In the genomic region with DNA sequence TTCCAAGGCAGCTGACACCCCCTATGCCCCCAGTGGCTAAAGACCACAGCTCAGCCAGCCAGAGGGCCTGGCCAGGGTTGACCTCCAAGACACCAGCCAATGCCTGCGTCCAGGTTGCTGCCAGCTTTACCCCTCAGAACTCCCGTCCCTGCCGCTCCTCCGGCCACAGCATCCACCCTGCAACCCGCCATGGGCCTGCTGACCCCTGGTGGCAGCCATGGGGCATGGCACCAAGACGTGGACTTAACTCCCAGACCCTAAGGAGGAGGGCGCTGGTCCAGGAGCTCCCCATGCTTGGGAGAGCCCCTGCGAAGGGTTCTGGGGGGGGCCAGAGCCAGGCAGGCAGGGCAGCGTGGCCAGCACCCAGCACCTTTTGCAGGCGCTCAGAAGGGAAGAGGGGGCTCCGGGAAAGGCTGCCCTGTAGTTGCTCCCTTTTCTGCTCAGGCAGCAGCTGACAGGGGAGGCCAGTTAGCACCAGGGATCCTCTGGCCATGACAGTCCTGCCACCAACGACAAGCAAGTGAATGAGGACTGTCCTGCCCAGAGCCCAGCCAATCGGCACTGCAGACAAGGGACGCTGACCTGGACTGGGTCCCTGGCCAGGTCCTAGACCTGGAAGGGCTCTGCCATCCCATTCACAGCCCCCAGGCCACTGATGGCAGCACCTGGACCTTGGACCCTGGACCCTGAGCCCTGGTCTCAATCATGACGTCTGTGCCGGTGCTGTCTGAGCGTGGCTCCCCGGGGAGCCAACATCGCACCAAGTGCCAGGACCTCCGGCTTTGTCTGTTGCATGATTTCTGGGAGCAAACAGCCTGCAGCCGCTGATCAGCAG, we compare ENCODE assay signal across 9 cellular contexts.
DNase-seq lines count a peak whose midpoint lies in the region; FAIRE-seq and TF ChIP-seq lines count a peak whose summit lies in the region.
"Had no signal": no experiment of that assay in that cellular context is flagged by ENCODE, and none has a peak within 500 bp of the region (broad histone marks: within the 10 kb centered on the region; RNA-seq: fewer than 3 reads in every experiment).

No MANE protein-coding gene starts in this region.

- H3K27me3 ChIP-seq in ovary (no peaks in the 10 kb centered on the region), tibial nerve (peaks cover 0 to 28% of the 10 kb centered on the region in 2 donors)

- H3K36me3 ChIP-seq in ovary (no peaks in the 10 kb centered on the region), tibial nerve (no peaks in the 10 kb centered on the region)

- no peak overlapping the region for H3K4me3 ChIP-seq in ovary
- no peak overlapping the region for H3K4me3 ChIP-seq in tibial nerve

- intact Hi-C loops in ovary (cut with DNase I): loop anchor here in 3 of 4 donors (5.0 to 10.0 kb wide), 3 partner anchors 231 to 1094 kb away; a partner anchor contains a TSS

- peak; percentile 88 for FAIRE-seq in HTR-8/SVneo (lab: Jason Lieb, UNC)
- FAIRE-seq: islet of Langerhans had no signal

- TF ChIP-seq POLR2A in ovary (IDR thresholded peaks at IDR 0.05) (no peak), tibial nerve (IDR thresholded peaks at IDR 0.05) (no peak)

- TF ChIP-seq CTCF in ovary (IDR thresholded peaks at IDR 0.05): peak; percentile 61 to 78 (median 62)
- TF ChIP-seq CTCF in tibial nerve (IDR thresholded peaks at IDR 0.05): peak; percentile 75 to 93 (median 91)

- peak; percentile 63 for DNase-seq in NCI-H1436 (lab: John Stamatoyannopoulos, UW)
- DNase-seq in NCI-H1436 treated with DMSO at 0.1 percent for 48 hours (lab: John Stamatoyannopoulos, UW): no peak
- DNase-seq in HTR-8/SVneo (ENCODE audit: insufficient read length, low spot score): peak; percentile 79
- DNase-seq in RPMI8226: peak; percentile 80
- DNase-seq in activated T-helper 9 cell treated with anti-CD3 and anti-CD28 coated beads, Interleukin-2, amount 50 U/mL, for 16 hours (ENCODE audit: low read depth): peak; percentile 11
- DNase-seq in foreskin melanocyte: peak; percentile 33
- peak; percentile 59 to 81 (median 69) for DNase-seq in ovary
- DNase-seq in tibial nerve (ENCODE audit: low spot score in 2 of 2): peak; percentile 48 to 67

- H3K4me1 ChIP-seq in ovary (ENCODE audit: insufficient read depth): no peaks in the 10 kb centered on the region
- H3K4me1 ChIP-seq in tibial nerve: peaks cover 0 to 18% (median 3%) of the 10 kb centered on the region in 4 donors

- 33 to 37% (median 35%) methylated on average over 19 to 21 of the region's 21 CpGs for WGBS in ovary, 3 donors
- 45 to 46% methylated on average over 10 to 14 of the region's 21 CpGs for WGBS in tibial nerve, 2 donors

- no peak for TF ChIP-seq EP300 in ovary (IDR thresholded peaks at IDR 0.05)
- TF ChIP-seq EP300 in tibial nerve (IDR thresholded peaks at IDR 0.05): no peak

- H3K9me3 ChIP-seq in ovary (no peaks in the 10 kb centered on the region), tibial nerve (no peaks in the 10 kb centered on the region)

- H3K27ac ChIP-seq in ovary (no peak overlapping the region), tibial nerve (peak overlapping the region in 1 of 4 donors; percentile 56)
